ENCODE assay signal across 21 cellular contexts in the genomic region with DNA sequence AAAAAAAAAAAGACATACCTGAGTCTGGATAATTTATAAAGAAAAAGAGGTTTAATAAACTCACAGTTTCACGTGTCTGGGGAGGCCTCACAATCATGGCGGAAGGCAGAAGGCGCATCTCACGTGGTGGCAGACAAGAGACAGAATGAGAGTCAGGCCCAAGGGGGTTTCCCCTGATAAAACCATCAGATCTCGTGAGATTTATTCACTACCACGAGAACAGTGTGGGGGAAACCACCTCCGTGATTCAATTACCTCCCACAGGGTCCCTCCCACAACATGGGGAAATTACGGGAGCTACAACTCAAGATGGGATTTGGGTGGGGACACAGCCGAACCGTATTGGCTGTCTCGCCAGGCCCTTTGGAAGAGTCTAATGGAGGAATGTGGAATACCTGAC. TPM values are rescaled to one million over a fixed set of nuclear protein-coding genes. Genes with fewer than 3 reads are reported as not detected.
DNase-seq lines count a peak whose midpoint lies in the region; ATAC-seq, FAIRE-seq and TF ChIP-seq lines count a peak whose summit lies in the region.
"Had no signal": no experiment of that assay in that cellular context is flagged by ENCODE, and none has a peak within 500 bp of the region (broad histone marks: within the 10 kb centered on the region; RNA-seq: fewer than 3 reads in every experiment).

No MANE protein-coding gene starts in this region.

- H3K27me3 Mint-ChIP-seq in activated CD8-positive, alpha-beta T cell treated with anti-CD3 and anti-CD28 coated beads for 36 hours, result no peaks in the 10 kb centered on the region
- peaks cover 9% of the 10 kb centered on the region for H3K27me3 Mint-ChIP-seq in activated CD8-positive, alpha-beta T cell treated with anti-CD3 and anti-CD28 coated beads, Interleukin-2, amount 10 ng/mL, durations not matched to agents 7 days and 5 days (ENCODE audit: low read depth)
- peaks cover 0 to 7% of the 10 kb centered on the region in 2 donors for H3K27me3 Mint-ChIP-seq in stimulated activated naive B cell treated with anti-CD40 and anti-IgM and Interleukin-4, amounts not matched to agents 10 μg/mL and 1 μg/mL and 100 μg/mL, for 72 hours

- no peak overlapping the region for H3K27ac Mint-ChIP-seq in activated CD8-positive, alpha-beta T cell treated with anti-CD3 and anti-CD28 coated beads for 36 hours
- no peak overlapping the region for H3K27ac Mint-ChIP-seq in activated CD8-positive, alpha-beta T cell treated with anti-CD3 and anti-CD28 coated beads, Interleukin-2, amount 10 ng/mL, durations not matched to agents 7 days and 5 days
- no peak overlapping the region for H3K27ac Mint-ChIP-seq in stimulated activated naive B cell treated with anti-CD40 and anti-IgM and Interleukin-4, amounts not matched to agents 10 μg/mL and 1 μg/mL and 100 μg/mL, for 72 hours

- 30% methylated on average over 11 of the region's 11 CpGs for WGBS in K562 (ENCODE audit: insufficient coverage, low coverage, missing lambda C conversion rate)

- no peak for TF ChIP-seq CTCF in activated CD8-positive, alpha-beta T cell treated with anti-CD3 and anti-CD28 coated beads for 36 hours (IDR thresholded peaks at IDR 0.05)
- TF ChIP-seq CTCF in HEK293 (tag by site-specific recombination; IDR thresholded peaks at IDR 0.05) (no peak), K562 (IDR thresholded peaks at IDR 0.05 in 2 of 3, conservative IDR thresholded peaks at IDR 0.05 in 1 of 3; ENCODE audit: insufficient read depth in 2 of 3, low read depth in 1 of 3, low read length in 3 of 3) (no peak)

- H3K4me2 ChIP-seq in K562 (ENCODE audit: insufficient read depth, low read length), result no peak overlapping the region

- H4K20me1 ChIP-seq in K562 (replicated peaks; ENCODE audit: control insufficient read depth, insufficient read depth, low read length), result no peaks in the 10 kb centered on the region

- H3K4me1 ChIP-seq in HEK293 (ENCODE audit: control insufficient read depth, insufficient read depth, low read length) (no peaks in the 10 kb centered on the region), K562 (replicated peaks in 1 of 2; ENCODE audit: control insufficient read depth in 2 of 2, insufficient read depth in 2 of 2, low read length in 2 of 2) (peaks cover 0 to 13% of the 10 kb centered on the region in 2 experiments; a peak in 2 of 5 replicates)

- peak; percentile 47 for DNase-seq in activated CD8-positive, alpha-beta T cell treated with anti-CD3 and anti-CD28 coated beads for 36 hours
- DNase-seq in activated CD8-positive, alpha-beta T cell treated with anti-CD3 and anti-CD28 coated beads, Interleukin-2, amount 10 ng/mL, durations not matched to agents 7 days and 5 days, result no peak
- DNase-seq in K562 (ENCODE audit: extremely low read depth in 1 of 4, low spot score in 3 of 4) (no peak), NCI-H1417 (lab: John Stamatoyannopoulos, UW) (no peak), NCI-H748 (lab: John Stamatoyannopoulos, UW; ENCODE audit: unreplicated experiment) (no peak), iPS-NIHi7 (ENCODE audit: extremely low spot score) (no peak)
- no peak for DNase-seq in stimulated activated naive B cell treated with anti-CD40 and anti-IgM and Interleukin-4, amounts not matched to agents 10 μg/mL and 1 μg/mL and 100 μg/mL, for 72 hours
- DNase-seq: C1 segment of cervical spinal cord, DMS153, EL, H9, Karpas-422, MG63, NCI-H1092, NCI-H1694, NCI-H2107, NCI-H226, NCI-H526, RPMI8226 had no signal

- peaks cover 5% of the 10 kb centered on the region for H3K4me1 Mint-ChIP-seq in activated CD8-positive, alpha-beta T cell treated with anti-CD3 and anti-CD28 coated beads for 36 hours (ENCODE audit: low read depth)
- no peaks in the 10 kb centered on the region for H3K4me1 Mint-ChIP-seq in activated CD8-positive, alpha-beta T cell treated with anti-CD3 and anti-CD28 coated beads, Interleukin-2, amount 10 ng/mL, durations not matched to agents 7 days and 5 days (ENCODE audit: low read depth)
- peaks cover 6 to 11% of the 10 kb centered on the region in 2 donors for H3K4me1 Mint-ChIP-seq in stimulated activated naive B cell treated with anti-CD40 and anti-IgM and Interleukin-4, amounts not matched to agents 10 μg/mL and 1 μg/mL and 100 μg/mL, for 72 hours

- no peak for TF ChIP-seq RAD21 in K562 (CRISPR knock-in tag; conservative IDR thresholded peaks at IDR 0.05 in 1 of 2, IDR thresholded peaks at IDR 0.05 in 1 of 2)

- no peak for FAIRE-seq in K562 (lab: Jason Lieb, UNC)
- FAIRE-seq: A204.1 had no signal

- H3K9ac ChIP-seq in K562 (ENCODE audit: insufficient read depth in 1 of 2, low read depth in 2 of 2, low read length in 2 of 2), result no peak overlapping the region

- no peaks in the 10 kb centered on the region for H3K9me1 ChIP-seq in K562 (ENCODE audit: control insufficient read depth, insufficient read depth, low read length)

- intact Hi-C loops in activated CD8-positive, alpha-beta T cell treated with anti-CD3 and anti-CD28 coated beads for 36 hours (cut with micrococcal nuclease), result no loop called here
- intact Hi-C loops in K562 (cut with micrococcal nuclease), result no loop called here

- H3K27ac ChIP-seq in HEK293 (ENCODE audit: extremely low read depth, low read depth, low read length), result no peak overlapping the region
- H3K27ac ChIP-seq in K562 (ENCODE audit: extremely low read depth, low read depth, low read length), result no peak overlapping the region

- TF ChIP-seq EP300 in K562 (IDR thresholded peaks at IDR 0.05; ENCODE audit: low read length), result no peak

- ATAC-seq in activated CD8-positive, alpha-beta T cell treated with anti-CD3 and anti-CD28 coated beads for 36 hours, result peak; percentile 56
- ATAC-seq in activated CD8-positive, alpha-beta T cell treated with anti-CD3 and anti-CD28 coated beads, Interleukin-2, amount 10 ng/mL, durations not matched to agents 7 days and 5 days, result no peak
- ATAC-seq in K562, result no peak
- ATAC-seq in stimulated activated naive B cell treated with anti-CD40 and anti-IgM and Interleukin-4, amounts not matched to agents 10 μg/mL and 1 μg/mL and 100 μg/mL, for 72 hours (replicated peaks), result peak; percentile 29 to 61

- no peak overlapping the region for H3K4me3 Mint-ChIP-seq in activated CD8-positive, alpha-beta T cell treated with anti-CD3 and anti-CD28 coated beads for 36 hours
- H3K4me3 Mint-ChIP-seq in activated CD8-positive, alpha-beta T cell treated with anti-CD3 and anti-CD28 coated beads, Interleukin-2, amount 10 ng/mL, durations not matched to agents 7 days and 5 days, result no peak overlapping the region
- H3K4me3 Mint-ChIP-seq in stimulated activated naive B cell treated with anti-CD40 and anti-IgM and Interleukin-4, amounts not matched to agents 10 μg/mL and 1 μg/mL and 100 μg/mL, for 72 hours, result no peak overlapping the region
- H3K4me3 Mint-ChIP-seq: H9 had no signal

- in situ Hi-C loops in K562 (cut with MboI), result no loop called here

- no peak for TF ChIP-seq POLR2A in K562 (conservative IDR thresholded peaks at IDR 0.05)

- H3K36me3 Mint-ChIP-seq in activated CD8-positive, alpha-beta T cell treated with anti-CD3 and anti-CD28 coated beads for 36 hours (ENCODE audit: low read depth), result no peaks in the 10 kb centered on the region
- H3K36me3 Mint-ChIP-seq in activated CD8-positive, alpha-beta T cell treated with anti-CD3 and anti-CD28 coated beads, Interleukin-2, amount 10 ng/mL, durations not matched to agents 7 days and 5 days (ENCODE audit: low read depth), result no peaks in the 10 kb centered on the region
- peaks cover 0 to 6% of the 10 kb centered on the region in 2 donors for H3K36me3 Mint-ChIP-seq in stimulated activated naive B cell treated with anti-CD40 and anti-IgM and Interleukin-4, amounts not matched to agents 10 μg/mL and 1 μg/mL and 100 μg/mL, for 72 hours

- CTCF ChIA-PET in activated CD8-positive, alpha-beta T cell treated with anti-CD3 and anti-CD28 coated beads for 36 hours (lab: Charles Lee), result no interaction called here
- CTCF ChIA-PET in activated CD8-positive, alpha-beta T cell treated with anti-CD3 and anti-CD28 coated beads, Interleukin-2, amount 10 ng/mL, durations not matched to agents 7 days and 5 days (lab: Charles Lee), result no interaction called here
- CTCF ChIA-PET in HEK293 (lab: Yijun Ruan, JAX), result no interaction called here
- CTCF ChIA-PET in K562 (lab: Yijun Ruan, JAX; ENCODE audit: low intra/inter-chr PET ratio), result no interaction called here

- peaks cover 4% of the 10 kb centered on the region for H3K9me3 Mint-ChIP-seq in activated CD8-positive, alpha-beta T cell treated with anti-CD3 and anti-CD28 coated beads for 36 hours
- no peaks in the 10 kb centered on the region for H3K9me3 Mint-ChIP-seq in activated CD8-positive, alpha-beta T cell treated with anti-CD3 and anti-CD28 coated beads, Interleukin-2, amount 10 ng/mL, durations not matched to agents 7 days and 5 days (ENCODE audit: insufficient read depth)
- H3K9me3 Mint-ChIP-seq in stimulated activated naive B cell treated with anti-CD40 and anti-IgM and Interleukin-4, amounts not matched to agents 10 μg/mL and 1 μg/mL and 100 μg/mL, for 72 hours, result peaks cover 8 to 10% of the 10 kb centered on the region in 2 donors

- H3K4me3 ChIP-seq in HEK293 (ENCODE audit: low read depth, low read length), result no peak overlapping the region
- H3K4me3 ChIP-seq in K562, result no peak overlapping the region
- H3K4me3 ChIP-seq: MG63 had no signal

- H3K9me3 ChIP-seq in HEK293 (ENCODE audit: control insufficient read depth, insufficient read depth, low read depth, low read length), result no peaks in the 10 kb centered on the region
- peaks cover 6% of the 10 kb centered on the region for H3K9me3 ChIP-seq in K562 (replicated peaks; ENCODE audit: control insufficient read depth, insufficient read depth, low read depth, low read length)

- no peak overlapping the region for H2AFZ ChIP-seq in K562 (ENCODE audit: low read depth, low read length)

- no peaks in the 10 kb centered on the region for H3K79me2 ChIP-seq in K562 (ENCODE audit: control insufficient read depth, insufficient read depth, low read length)

- no TSS peak for BruUV-seq in K562 (replicated peaks; lab: Mats Ljungman, UMichigan)

- H3K36me3 ChIP-seq in HEK293 (ENCODE audit: control insufficient read depth in 2 of 2, insufficient read depth in 1 of 2, low read length in 2 of 2), result no peaks in the 10 kb centered on the region
- H3K36me3 ChIP-seq in K562 (ENCODE audit: control insufficient read depth, insufficient read depth, low read length), result no peaks in the 10 kb centered on the region
- H3K36me3 ChIP-seq: MG63 had no signal

- POLR2A ChIA-PET in activated CD8-positive, alpha-beta T cell treated with anti-CD3 and anti-CD28 coated beads for 36 hours (lab: Charles Lee), result no interaction called here
- POLR2A ChIA-PET in activated CD8-positive, alpha-beta T cell treated with anti-CD3 and anti-CD28 coated beads, Interleukin-2, amount 10 ng/mL, durations not matched to agents 7 days and 5 days (lab: Charles Lee), result no interaction called here
- POLR2A ChIA-PET in HEK293 (lab: Yijun Ruan, JAX), result no interaction called here
- POLR2A ChIA-PET in K562 (lab: Yijun Ruan, JAX), result no interaction called here

- H3K27me3 ChIP-seq in K562 (ENCODE audit: control insufficient read depth in 2 of 2, insufficient read depth in 2 of 2, low read length in 2 of 2), result peaks cover 15 to 41% of the 10 kb centered on the region in 2 experiments; a peak in 4 of 5 replicates
- H3K27me3 ChIP-seq: MG63 had no signal

RNA-seq across cellular contexts. Expression of gene MAFK, which starts 9.0 kb away (rescaled TPM):
- total RNA-seq in activated CD8-positive, alpha-beta T cell treated with anti-CD3 and anti-CD28 coated beads for 36 hours, result 10 to 100 TPM; 34.3 to 42.9 TPM
- 10 to 100 TPM; 22.6 to 23.9 TPM for total RNA-seq in activated CD8-positive, alpha-beta T cell treated with anti-CD3 and anti-CD28 coated beads, Interleukin-2, amount 10 ng/mL, durations not matched to agents 7 days and 5 days
- 8.5 and 20.5 TPM in 2 replicates for total RNA-seq in K562 (2011; cell fraction: chromatin; rRNA removed; ENCODE audit: low replicate concordance)
- total RNA-seq in K562 (2011; cell fraction: nucleolus; rRNA removed), result 11.2 and 12.1 TPM in 2 replicates
- 5.1 and 7.6 TPM in 2 replicates for total RNA-seq in K562 (2011; cell fraction: nucleoplasm; rRNA removed)
- total RNA-seq in K562 (2014; rRNA removed) (11.7 and 15.6 TPM in 2 replicates), K562 (2014; rRNA removed; fragmentation: Illumina TruSeq; extraction: Trizol) (1.1 and 1.3 TPM in 2 replicates), K562 (2015; rRNA removed; fragmentation: Illumina TruSeq; extraction: Trizol) (4.7 and 5.5 TPM in 2 replicates), K562 (2021) (17.6 and 24.4 TPM in 2 replicates)
- polyA plus RNA-seq in K562 (2011; rRNA removed) (2.1 and 4.9 TPM in 2 replicates), K562 (2014; fragmentation: Illumina TruSeq; extraction: Trizol) (3.7 and 6.9 TPM in 2 replicates), K562 (2014; fragmentation: Nextera tagmentation; extraction: Ambion mirVana) (under 1 TPM; 0.04 to 0.07 TPM), K562 (2014; rRNA removed) (12.8 and 13.5 TPM in 2 replicates)
- 3.8 and 5.1 TPM in 2 replicates for polyA plus RNA-seq in K562 (2011; cell fraction: cytosol; rRNA removed)
- 9.8 and 26.1 TPM in 2 replicates for polyA plus RNA-seq in K562 (2011; cell fraction: nucleus; rRNA removed)
- 11.2 and 12.1 TPM in 2 replicates for polyA plus RNA-seq in K562 (2012)
- 0.66 and 1.1 TPM in 2 replicates for polyA minus RNA-seq in K562 (2011; rRNA and poly(A)+ RNA removed)
- polyA minus RNA-seq in K562 (2011; cell fraction: cytosol; rRNA and poly(A)+ RNA removed), result 5.5 and 7.7 TPM in 2 replicates
- polyA minus RNA-seq in K562 (2011; cell fraction: nucleus; rRNA and poly(A)+ RNA removed), result 3.6 and 3.8 TPM in 2 replicates

RNA-seq across cellular contexts. Expression of gene INTS1, which starts 17.3 kb away (rescaled TPM):
- total RNA-seq in activated CD8-positive, alpha-beta T cell treated with anti-CD3 and anti-CD28 coated beads for 36 hours, result 100 to 1,000 TPM; 100 to 103 TPM
- 100 to 1,000 TPM; 105 to 112 TPM for total RNA-seq in activated CD8-positive, alpha-beta T cell treated with anti-CD3 and anti-CD28 coated beads, Interleukin-2, amount 10 ng/mL, durations not matched to agents 7 days and 5 days
- 67.2 and 276 TPM in 2 replicates for total RNA-seq in K562 (2011; cell fraction: chromatin; rRNA removed; ENCODE audit: low replicate concordance)
- 199 and 200 TPM in 2 replicates for total RNA-seq in K562 (2011; cell fraction: nucleolus; rRNA removed)
- total RNA-seq in K562 (2011; cell fraction: nucleoplasm; rRNA removed), result 92.5 and 92.7 TPM in 2 replicates
- 34.9 and 39.7 TPM in 2 replicates for total RNA-seq in K562 (2014; rRNA removed)
- 4.1 and 6.8 TPM in 2 replicates for total RNA-seq in K562 (2014; rRNA removed; fragmentation: Illumina TruSeq; extraction: Trizol)
- total RNA-seq in K562 (2015; rRNA removed; fragmentation: Illumina TruSeq; extraction: Trizol), result 19.2 and 20.1 TPM in 2 replicates
- 105 and 119 TPM in 2 replicates for total RNA-seq in K562 (2021)
- 12.0 and 28.0 TPM in 2 replicates for polyA plus RNA-seq in K562 (2011; rRNA removed)
- polyA plus RNA-seq in K562 (2011; cell fraction: cytosol; rRNA removed), result 17.5 and 46.7 TPM in 2 replicates
- polyA plus RNA-seq in K562 (2011; cell fraction: nucleus; rRNA removed), result 146 and 297 TPM in 2 replicates
- polyA plus RNA-seq in K562 (2012), result 62.7 and 64.6 TPM in 2 replicates
- polyA plus RNA-seq in K562 (2014; fragmentation: Illumina TruSeq; extraction: Trizol), result 18.5 and 66.3 TPM in 2 replicates
- polyA plus RNA-seq in K562 (2014; fragmentation: Nextera tagmentation; extraction: Ambion mirVana), result 1 to 10 TPM in 1 of 2 experiments, under 1 TPM in 1; 0.34 to 1.7 TPM
- polyA plus RNA-seq in K562 (2014; rRNA removed), result 46.7 and 55.1 TPM in 2 replicates
- polyA minus RNA-seq in K562 (2011; rRNA and poly(A)+ RNA removed), result 9.8 and 11.1 TPM in 2 replicates
- 38.7 and 69.3 TPM in 2 replicates for polyA minus RNA-seq in K562 (2011; cell fraction: cytosol; rRNA and poly(A)+ RNA removed)
- 52.6 and 57.9 TPM in 2 replicates for polyA minus RNA-seq in K562 (2011; cell fraction: nucleus; rRNA and poly(A)+ RNA removed)

RNA-seq across cellular contexts. Expression of gene TMEM184A, which starts 34.6 kb away (rescaled TPM):
- not detected for total RNA-seq in activated CD8-positive, alpha-beta T cell treated with anti-CD3 and anti-CD28 coated beads for 36 hours
- not detected for total RNA-seq in activated CD8-positive, alpha-beta T cell treated with anti-CD3 and anti-CD28 coated beads, Interleukin-2, amount 10 ng/mL, durations not matched to agents 7 days and 5 days
- total RNA-seq in K562 (2011; cell fraction: chromatin; rRNA removed; ENCODE audit: low replicate concordance), result 0.32 and 2.6 TPM in 2 replicates
- 0.66 and 1.5 TPM in 2 replicates for total RNA-seq in K562 (2011; cell fraction: nucleolus; rRNA removed)
- total RNA-seq in K562 (2011; cell fraction: nucleoplasm; rRNA removed), result 0.29 and 1.8 TPM in 2 replicates
- total RNA-seq in K562 (2014; rRNA removed), result 0.18 TPM in 1 of 2 replicates, not detected in the other
- not detected in 2 replicates for total RNA-seq in K562 (2014; rRNA removed; fragmentation: Illumina TruSeq; extraction: Trizol)
- not detected in 2 replicates for total RNA-seq in K562 (2015; rRNA removed; fragmentation: Illumina TruSeq; extraction: Trizol)
- total RNA-seq in K562 (2021), result 0.11 and 0.31 TPM in 2 replicates
- polyA plus RNA-seq in K562 (2011; rRNA removed), result 0.10 and 0.20 TPM in 2 replicates
- polyA plus RNA-seq in K562 (2011; cell fraction: cytosol; rRNA removed), result 0.12 and 0.72 TPM in 2 replicates
- 0.53 and 1.7 TPM in 2 replicates for polyA plus RNA-seq in K562 (2011; cell fraction: nucleus; rRNA removed)
- 0.04 and 0.12 TPM in 2 replicates for polyA plus RNA-seq in K562 (2012)
- polyA plus RNA-seq in K562 (2014; fragmentation: Illumina TruSeq; extraction: Trizol), result not detected in 2 replicates
- not detected for polyA plus RNA-seq in K562 (2014; fragmentation: Nextera tagmentation; extraction: Ambion mirVana)
- not detected in 2 replicates for polyA plus RNA-seq in K562 (2014; rRNA removed)
- 0.14 and 0.15 TPM in 2 replicates for polyA minus RNA-seq in K562 (2011; rRNA and poly(A)+ RNA removed)
- polyA minus RNA-seq in K562 (2011; cell fraction: cytosol; rRNA and poly(A)+ RNA removed), result 0.19 and 0.27 TPM in 2 replicates
- polyA minus RNA-seq in K562 (2011; cell fraction: nucleus; rRNA and poly(A)+ RNA removed), result 0.89 and 1.1 TPM in 2 replicates

RNA-seq across cellular contexts. Expression of gene PSMG3, which starts 48.4 kb away (rescaled TPM):
- 10 to 100 TPM; 38.9 to 41.5 TPM for total RNA-seq in activated CD8-positive, alpha-beta T cell treated with anti-CD3 and anti-CD28 coated beads for 36 hours
- total RNA-seq in activated CD8-positive, alpha-beta T cell treated with anti-CD3 and anti-CD28 coated beads, Interleukin-2, amount 10 ng/mL, durations not matched to agents 7 days and 5 days, result 10 to 100 TPM; 33.1 to 33.3 TPM
- total RNA-seq in K562 (2011; cell fraction: chromatin; rRNA removed; ENCODE audit: low replicate concordance), result 26.2 and 74.4 TPM in 2 replicates
- 89.7 and 92.9 TPM in 2 replicates for total RNA-seq in K562 (2011; cell fraction: nucleolus; rRNA removed)
- 63.3 and 66.8 TPM in 2 replicates for total RNA-seq in K562 (2011; cell fraction: nucleoplasm; rRNA removed)
- total RNA-seq in K562 (2014; rRNA removed) (122 and 132 TPM in 2 replicates), K562 (2014; rRNA removed; fragmentation: Illumina TruSeq; extraction: Trizol) (46.5 and 57.2 TPM in 2 replicates), K562 (2015; rRNA removed; fragmentation: Illumina TruSeq; extraction: Trizol) (81.5 and 83.4 TPM in 2 replicates), K562 (2021) (77.3 and 80.1 TPM in 2 replicates)
- polyA plus RNA-seq in K562 (2011; rRNA removed) (93.6 and 96.3 TPM in 2 replicates), K562 (2014; fragmentation: Illumina TruSeq; extraction: Trizol) (54.0 and 64.6 TPM in 2 replicates), K562 (2014; fragmentation: Nextera tagmentation; extraction: Ambion mirVana) (10 to 100 TPM; 34.8 to 55.3 TPM), K562 (2014; rRNA removed) (121 and 136 TPM in 2 replicates)
- 110 and 136 TPM in 2 replicates for polyA plus RNA-seq in K562 (2011; cell fraction: cytosol; rRNA removed)
- 144 and 158 TPM in 2 replicates for polyA plus RNA-seq in K562 (2011; cell fraction: nucleus; rRNA removed)
- 65.4 and 71.5 TPM in 2 replicates for polyA plus RNA-seq in K562 (2012)
- polyA minus RNA-seq in K562 (2011; rRNA and poly(A)+ RNA removed), result 20.1 and 30.9 TPM in 2 replicates
- 22.6 and 24.3 TPM in 2 replicates for polyA minus RNA-seq in K562 (2011; cell fraction: cytosol; rRNA and poly(A)+ RNA removed)
- 12.3 and 13.9 TPM in 2 replicates for polyA minus RNA-seq in K562 (2011; cell fraction: nucleus; rRNA and poly(A)+ RNA removed)

Comparison
In these comparisons a context has a peak if more than half of its experiments do, and no peak if none do; other contexts are left out.
1. ATAC-seq: peak in activated CD8-positive, alpha-beta T cell treated with anti-CD3 and anti-CD28 coated beads for 36 hours (single experiment) and stimulated activated naive B cell treated with anti-CD40 and anti-IgM and Interleukin-4, amounts not matched to agents 10 μg/mL and 1 μg/mL and 100 μg/mL, for 72 hours (2 of 2); none in activated CD8-positive, alpha-beta T cell treated with anti-CD3 and anti-CD28 coated beads, Interleukin-2, amount 10 ng/mL, durations not matched to agents 7 days and 5 days (single experiment) and K562 (single experiment).